ENCODE assay signal across 1 cellular context in genomic region chr12:113473942-113474341, GRCh38.
TF ChIP-seq lines count a peak whose summit lies in the region.

No MANE protein-coding gene starts in this region.

TF ChIP-seq in GM12878, 131 proteins besides CTCF, POLR2A, EP300 and RAD21:
- TF ChIP-seq EZH2 (IDR thresholded peaks at IDR 0.05; ENCODE audit: borderline replicate concordance, control insufficient read depth, low read depth, low read length) (no peak), EED (IDR thresholded peaks at IDR 0.05; ENCODE audit: low read depth) (no peak), HDAC6 (IDR thresholded peaks at IDR 0.05; ENCODE audit: unreplicated experiment) (no peak), NFYA (IDR thresholded peaks at IDR 0.05; ENCODE audit: borderline replicate concordance, low read depth, low read length) (no peak), E4F1 (IDR thresholded peaks at IDR 0.05; ENCODE audit: borderline replicate concordance, partially characterized antibody) (no peak), ZBTB33 (IDR thresholded peaks at IDR 0.05) (no peak), ZNF207 (IDR thresholded peaks at IDR 0.05; ENCODE audit: borderline replicate concordance) (no peak)
